Comparison of ENCODE assay signal across 1 cellular context in genomic region chr10:110842305-110842952, GRCh38.
TF ChIP-seq lines count a peak whose summit lies in the region.

No MANE protein-coding gene starts in this region.

TF ChIP-seq in HCT116, 20 proteins besides CTCF, POLR2A, EP300 and RAD21 (continued from another document):
- TF ChIP-seq, protein P1, sequence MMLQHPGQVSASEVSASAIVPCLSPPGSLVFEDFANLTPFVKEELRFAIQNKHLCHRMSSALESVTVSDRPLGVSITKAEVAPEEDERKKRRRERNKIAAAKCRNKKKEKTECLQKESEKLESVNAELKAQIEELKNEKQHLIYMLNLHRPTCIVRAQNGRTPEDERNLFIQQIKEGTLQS (IDR thresholded peaks at IDR 0.05) = no peak
- no peak for TF ChIP-seq EGR1 (IDR thresholded peaks at IDR 0.05; ENCODE audit: low read depth)
